8 cellular contexts compared by ENCODE assay signal in the genomic region with DNA sequence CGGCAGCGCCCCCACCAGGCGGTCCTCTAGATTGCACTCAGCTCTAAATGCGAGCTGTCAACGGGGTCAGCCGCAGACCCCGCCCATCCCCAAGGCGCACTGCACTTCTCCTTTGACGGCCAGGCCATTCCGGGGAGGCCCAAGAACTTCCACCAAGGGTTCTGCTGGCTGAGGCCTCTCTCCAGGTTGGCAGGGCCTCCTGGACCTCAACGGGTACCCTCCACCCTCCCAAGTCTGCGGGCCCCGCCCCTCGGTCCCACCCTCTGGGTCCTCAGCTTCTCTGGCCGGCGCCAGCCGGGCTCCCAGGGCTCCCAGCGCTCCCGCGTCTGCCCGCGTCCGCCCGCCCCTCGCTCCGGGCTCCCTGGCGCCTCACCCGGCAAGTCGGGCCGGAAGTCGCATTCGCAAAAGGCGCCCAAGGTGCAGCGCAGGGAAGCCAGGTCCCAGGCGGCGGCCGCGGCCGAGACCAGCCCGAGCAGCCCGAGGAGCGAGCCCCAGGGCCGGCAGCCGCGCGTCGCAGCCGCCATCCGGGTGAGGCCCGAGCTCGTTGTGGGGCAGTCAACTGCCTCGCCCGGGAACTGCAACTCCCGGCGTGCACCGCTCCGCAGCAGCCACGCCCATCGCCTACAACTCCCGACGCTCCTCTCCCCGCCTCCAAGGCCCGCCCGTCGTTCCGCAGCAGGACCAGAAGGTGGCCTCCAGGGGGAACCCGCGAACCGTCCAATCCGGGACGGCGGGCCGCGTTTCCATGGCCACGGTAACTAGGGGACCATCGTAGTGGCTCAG. TPM values are rescaled to one million over a fixed set of nuclear protein-coding genes. Genes with fewer than 3 reads are reported as not detected.
DNase-seq lines count a peak whose midpoint lies in the region; ATAC-seq and TF ChIP-seq lines count a peak whose summit lies in the region.

A gene (minus strand): TSS at position 548 of the 783 bp plus-strand sequence. CDS start 24 bp downstream, at position 524.

- peak within 1 kb of the TSS; percentile 83 for H2AFZ ChIP-seq in Loucy (ENCODE audit: low read length)

- no peaks in the 10 kb centered on the region for H3K9me3 Mint-ChIP-seq in nephron progenitor cell
- H3K9me3 Mint-ChIP-seq in stimulated activated naive CD8-positive, alpha-beta T cell treated with anti-CD3 and anti-CD28 coated beads, Interleukin-15, amount 100 ng/mL, for 72 hours, result no peaks in the 10 kb centered on the region

- peak within 1 kb of the TSS; percentile 91 for H3K4me2 ChIP-seq in Loucy (ENCODE audit: low read depth, low read length, poor library complexity, severe bottlenecking)

- H3K36me3 ChIP-seq in H7 (replicated peaks; ENCODE audit: control insufficient read depth, insufficient read depth, low read length) (no peaks in the 10 kb centered on the region), Loucy (ENCODE audit: insufficient read depth, low read length) (peaks cover 19% of the 10 kb centered on the region; the same call in 1 of the 2 replicates)

- peaks cover under 1% of the 10 kb centered on the region; the same call in 1 of the 2 replicates for H3K27me3 ChIP-seq in H7 (ENCODE audit: control insufficient read depth, insufficient read depth, low read length)
- H3K27me3 ChIP-seq in Loucy (ENCODE audit: insufficient read depth, low read length, poor library complexity, severe bottlenecking), result no peaks in the 10 kb centered on the region

- H3K27me3 Mint-ChIP-seq in nephron progenitor cell (ENCODE audit: low read depth, poor library complexity), result peaks cover 22% of the 10 kb centered on the region
- no peaks in the 10 kb centered on the region for H3K27me3 Mint-ChIP-seq in stimulated activated naive CD8-positive, alpha-beta T cell treated with anti-CD3 and anti-CD28 coated beads, Interleukin-15, amount 100 ng/mL, for 72 hours

- H3K9ac ChIP-seq in Loucy (ENCODE audit: low read depth, low read length, poor library complexity, severe bottlenecking), result peak within 1 kb of the TSS; percentile 81

- no peaks in the 10 kb centered on the region for H3K36me3 Mint-ChIP-seq in nephron progenitor cell (ENCODE audit: low read depth)

- H3K27ac Mint-ChIP-seq in nephron progenitor cell, result no peak within 1 kb of the TSS
- H3K27ac Mint-ChIP-seq in stimulated activated naive CD8-positive, alpha-beta T cell treated with anti-CD3 and anti-CD28 coated beads, Interleukin-15, amount 100 ng/mL, for 72 hours, result peak within 1 kb of the TSS; percentile 80 to 89

- H3K4me3 Mint-ChIP-seq in nephron progenitor cell, result peak within 1 kb of the TSS; percentile 84
- peak within 1 kb of the TSS; percentile 76 to 85 for H3K4me3 Mint-ChIP-seq in stimulated activated naive CD8-positive, alpha-beta T cell treated with anti-CD3 and anti-CD28 coated beads, Interleukin-15, amount 100 ng/mL, for 72 hours

- H3F3A ChIP-seq in Loucy (ENCODE audit: low read depth), result no peaks in the 10 kb centered on the region

- H4K20me1 ChIP-seq in Loucy (ENCODE audit: insufficient read depth, low read length, poor library complexity, severe bottlenecking), result peaks cover 5% of the 10 kb centered on the region

- ATAC-seq in stimulated activated naive CD8-positive, alpha-beta T cell treated with anti-CD3 and anti-CD28 coated beads, Interleukin-15, amount 100 ng/mL, for 72 hours, result peak; percentile 92

- no peaks in the 10 kb centered on the region for H3K9me3 ChIP-seq in Loucy (ENCODE audit: insufficient read depth, low read depth, low read length)

- peaks cover 14% of the 10 kb centered on the region for H3K4me1 ChIP-seq in Loucy (ENCODE audit: insufficient read depth, low read length, poor library complexity, severe bottlenecking)

- peak within 1 kb of the TSS; percentile 65 for H3K4me3 ChIP-seq in H7 (ENCODE audit: insufficient read depth, low read depth, low read length)
- H3K4me3 ChIP-seq in Loucy (ENCODE audit: low read length, poor library complexity, severe bottlenecking), result peak within 1 kb of the TSS; percentile 92
- peak within 1 kb of the TSS; percentile 70 for H3K4me3 ChIP-seq in fibroblast of pulmonary artery (replicated peaks; ENCODE audit: low read depth, low read length)

- in situ Hi-C loops in G401 (cut with HindIII; ENCODE audit: low sequenced_read_pairs), result no loop called here

- H3K79me2 ChIP-seq in Loucy (ENCODE audit: insufficient read depth, low read length), result peaks cover 9% of the 10 kb centered on the region

- no peaks in the 10 kb centered on the region for H3K9me2 ChIP-seq in Loucy (replicated peaks; ENCODE audit: low read depth, low read length)

- TF ChIP-seq CTCF in Loucy (conservative IDR thresholded peaks at IDR 0.05; ENCODE audit: low read length), result peak; percentile 92
- TF ChIP-seq CTCF in fibroblast of pulmonary artery (IDR thresholded peaks at IDR 0.05; ENCODE audit: low read length, missing control alignments), result peak; percentile 93
- TF ChIP-seq CTCF in nephron progenitor cell (IDR thresholded peaks at IDR 0.05), result peak; percentile 88

- peak; percentile 86 for TF ChIP-seq POLR2A in Raji (IDR thresholded peaks at IDR 0.05; ENCODE audit: insufficient read depth, low read depth, low read length)

- peaks cover 10% of the 10 kb centered on the region for H3K4me1 Mint-ChIP-seq in nephron progenitor cell
- H3K4me1 Mint-ChIP-seq in stimulated activated naive CD8-positive, alpha-beta T cell treated with anti-CD3 and anti-CD28 coated beads, Interleukin-15, amount 100 ng/mL, for 72 hours, result peaks cover 11% of the 10 kb centered on the region

- DNase-seq in G401 (ENCODE audit: low spot score) (peak; percentile 98), H7 (peak; percentile 98), fibroblast of pulmonary artery (ENCODE audit: low read depth) (peak; percentile 98), nephron progenitor cell (peak; percentile 99)
- peak; percentile 98 for DNase-seq in activated T-helper 9 cell treated with anti-CD3 and anti-CD28 coated beads, Interleukin-2, amount 50 U/mL, for 16 hours (ENCODE audit: low read depth)
- peak; percentile 97 to 98 for DNase-seq in stimulated activated naive CD8-positive, alpha-beta T cell treated with anti-CD3 and anti-CD28 coated beads, Interleukin-15, amount 100 ng/mL, for 72 hours

RNA-seq across cellular contexts. Expression of the gene that starts here (rescaled TPM):
- 17.9 and 25.0 TPM in 2 replicates for total RNA-seq in G401 (2014; rRNA removed; shearing (Covaris generic))
- 13.7 and 19.3 TPM in 2 replicates for total RNA-seq in H7 (2014; rRNA removed; shearing (Covaris generic))

Comparison
In these comparisons a context has a peak if more than half of its experiments do, and no peak if none do; other contexts are left out.
1. Peak in every context shown above with its lines: DNase-seq, ATAC-seq and H3K4me3 ChIP-seq.